Comparison of ENCODE assay signal across 8 cellular contexts in the genomic region with DNA sequence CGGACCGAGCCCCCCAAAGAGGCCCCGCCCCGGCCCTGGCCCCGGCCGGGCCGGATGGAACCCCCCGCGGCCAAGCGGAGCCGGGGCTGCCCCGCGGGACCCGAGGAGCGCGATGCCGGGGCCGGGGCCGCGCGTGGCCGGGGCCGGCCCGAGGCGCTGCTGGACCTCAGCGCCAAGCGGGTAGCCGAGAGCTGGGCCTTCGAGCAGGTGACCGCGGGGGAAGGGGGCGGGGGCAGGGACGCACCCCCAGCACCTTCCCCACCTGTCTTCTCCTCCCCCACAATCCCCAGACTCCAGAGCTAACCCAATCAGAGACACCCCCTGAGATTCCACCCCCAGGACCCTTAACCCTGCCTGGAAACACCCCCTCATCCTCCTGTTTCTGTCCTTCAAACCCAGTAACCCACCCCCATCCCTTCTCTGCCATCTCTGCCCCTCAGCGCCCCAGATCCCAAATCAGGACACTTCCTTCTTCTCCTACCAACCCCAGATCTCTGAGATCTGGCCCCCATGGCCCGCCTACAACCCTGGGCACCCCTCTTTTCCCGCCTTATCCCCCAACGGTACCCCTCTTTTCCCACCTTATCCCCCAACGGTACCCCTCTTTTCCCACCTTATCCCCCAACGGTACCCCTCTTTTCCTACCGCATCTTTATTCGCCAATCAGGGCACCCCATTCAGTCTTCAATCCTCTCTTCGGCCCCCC. TPM values are rescaled to one million over a fixed set of nuclear protein-coding genes. Genes with fewer than 3 reads are reported as not detected.
DNase-seq lines count a peak whose midpoint lies in the region; ATAC-seq and TF ChIP-seq lines count a peak whose summit lies in the region.

No MANE protein-coding gene starts in this region.

- H2BK12ac ChIP-seq in mesenchymal stem cell (ENCODE audit: low read length in 2 of 2): peak overlapping the region in 1 of 2 experiments; percentile 38

- H3K79me1 ChIP-seq in mesenchymal stem cell (replicated peaks; ENCODE audit: low read length, poor library complexity, severe bottlenecking): peaks cover 15% of the 10 kb centered on the region

- peak overlapping the region; percentile 46 to 79 for H3K4ac ChIP-seq in mesenchymal stem cell (ENCODE audit: low read depth in 1 of 2, low read length in 2 of 2)

- H3K36me3 ChIP-seq in Loucy (ENCODE audit: insufficient read depth, low read length) (no peaks in the 10 kb centered on the region), mesenchymal stem cell (ENCODE audit: control insufficient read depth in 1 of 2, insufficient read depth in 2 of 2, low read depth in 1 of 2, low read length in 2 of 2) (peaks cover 2 to 15% of the 10 kb centered on the region in 2 experiments), aorta (ENCODE audit: control insufficient read depth in 1 of 2, insufficient read depth in 2 of 2, low read length in 1 of 2) (no peaks in the 10 kb centered on the region)

- H4K8ac ChIP-seq in mesenchymal stem cell (ENCODE audit: low read length): peak overlapping the region; percentile 61

- no peaks in the 10 kb centered on the region for H4K20me1 ChIP-seq in Loucy (ENCODE audit: insufficient read depth, low read length, poor library complexity, severe bottlenecking)

- peak overlapping the region; percentile 66 for H3K27ac ChIP-seq in mesenchymal stem cell (ENCODE audit: low read length, poor library complexity, severe bottlenecking)
- peak overlapping the region; percentile 8 to 95 for H3K27ac ChIP-seq in aorta (ENCODE audit: low read depth in 1 of 2, low read length in 2 of 2)

- TF ChIP-seq CTCF in GM12865 (IDR thresholded peaks at IDR 0.05; ENCODE audit: insufficient read depth, low read depth, low read length, missing control alignments) (no peak), Loucy (conservative IDR thresholded peaks at IDR 0.05; ENCODE audit: low read length) (no peak), choroid plexus epithelial cell (conservative IDR thresholded peaks at IDR 0.05; ENCODE audit: low read depth, low read length) (no peak)

- WGBS in mesenchymal stem cell: 6% methylated on average over 16 of the region's 42 CpGs
- 6 to 11% methylated on average over 23 to 42 of the region's 42 CpGs for WGBS in aorta, 2 donors

- intact Hi-C loops in aorta (cut with DNase I): loop anchor here in 1 of 2 donors (2.0 kb wide), 1 partner anchor 37 kb away; no protein-coding TSS in a partner anchor

- H3K23ac ChIP-seq in mesenchymal stem cell (ENCODE audit: low read length in 2 of 2): peak overlapping the region in 1 of 2 experiments; percentile 53

- H3K4me1 ChIP-seq in Loucy (ENCODE audit: insufficient read depth, low read length, poor library complexity, severe bottlenecking): peaks cover 19% of the 10 kb centered on the region
- H3K4me1 ChIP-seq in mesenchymal stem cell (ENCODE audit: control insufficient read depth, insufficient read depth, low read depth, low read length): peaks cover 12% of the 10 kb centered on the region
- H3K4me1 ChIP-seq in aorta (ENCODE audit: control insufficient read depth in 1 of 2, insufficient read depth in 2 of 2, low read length in 2 of 2): peaks cover 0 to 2% of the 10 kb centered on the region in 2 donors

- peak overlapping the region; percentile 71 to 98 for H3K18ac ChIP-seq in mesenchymal stem cell (ENCODE audit: low read depth in 1 of 2, low read length in 2 of 2)

- peak; percentile 43 for DNase-seq in GM12865 (ENCODE audit: low read depth)
- DNase-seq in choroid plexus epithelial cell (ENCODE audit: low read depth): peak; percentile 30
- no peak for DNase-seq in mesenchymal stem cell
- no peak for DNase-seq in aorta
- DNase-seq in HT-29 (ENCODE audit: low spot score): no peak
- no peak for DNase-seq in Kasumi-1 (lab: John Stamatoyannopoulos, UW)

- H3K4me2 ChIP-seq in Loucy (ENCODE audit: low read depth, low read length, poor library complexity, severe bottlenecking): peak overlapping the region; percentile 82
- H3K4me2 ChIP-seq in mesenchymal stem cell (ENCODE audit: low read length, poor library complexity, severe bottlenecking): peak overlapping the region; percentile 89

- H2BK120ac ChIP-seq in mesenchymal stem cell (ENCODE audit: low read depth, low read length): peak overlapping the region; percentile 83

- H3K9me3 ChIP-seq in Loucy (ENCODE audit: insufficient read depth, low read depth, low read length): no peaks in the 10 kb centered on the region
- H3K9me3 ChIP-seq in mesenchymal stem cell (ENCODE audit: control insufficient read depth, low read length): no peaks in the 10 kb centered on the region
- no peaks in the 10 kb centered on the region for H3K9me3 ChIP-seq in aorta (ENCODE audit: control insufficient read depth, low read length)

- peak overlapping the region; percentile 26 for H2AK5ac ChIP-seq in mesenchymal stem cell (ENCODE audit: low read length, severe bottlenecking)

- peak overlapping the region; percentile 100 for H2BK15ac ChIP-seq in mesenchymal stem cell (ENCODE audit: low read depth, poor library complexity, severe bottlenecking)

- H3K4me3 ChIP-seq in GM12865 (ENCODE audit: low read depth, low read length) (peak overlapping the region; percentile 87), Loucy (ENCODE audit: low read length, poor library complexity, severe bottlenecking) (peak overlapping the region; percentile 90), choroid plexus epithelial cell (ENCODE audit: low read depth, low read length) (peak overlapping the region; percentile 71), mesenchymal stem cell (ENCODE audit: insufficient read depth in 1 of 2, low read depth in 1 of 2, low read length in 2 of 2) (peak overlapping the region; percentile 87 to 90), aorta (ENCODE audit: low read length in 2 of 2) (peak overlapping the region; percentile 61 to 70)

- H3K9ac ChIP-seq in Loucy (ENCODE audit: low read depth, low read length, poor library complexity, severe bottlenecking): peak overlapping the region; percentile 78
- peak overlapping the region; percentile 91 for H3K9ac ChIP-seq in mesenchymal stem cell (ENCODE audit: low read length)

- no peaks in the 10 kb centered on the region for H3K9me2 ChIP-seq in Loucy (replicated peaks; ENCODE audit: low read depth, low read length)

- peaks cover 16% of the 10 kb centered on the region; the same call in 1 of the 2 replicates for H3K79me2 ChIP-seq in Loucy (ENCODE audit: insufficient read depth, low read length)

- peak overlapping the region in 1 of 2 experiments; percentile 81 for H3K14ac ChIP-seq in mesenchymal stem cell (ENCODE audit: low read length in 2 of 2)

- no peaks in the 10 kb centered on the region for H3K27me3 ChIP-seq in Loucy (ENCODE audit: insufficient read depth, low read length, poor library complexity, severe bottlenecking)
- no peaks in the 10 kb centered on the region for H3K27me3 ChIP-seq in mesenchymal stem cell (ENCODE audit: control insufficient read depth in 1 of 2, insufficient read depth in 1 of 2, low read length in 2 of 2)
- H3K27me3 ChIP-seq in aorta (ENCODE audit: control insufficient read depth in 1 of 2, insufficient read depth in 2 of 2, low read length in 1 of 2): no peaks in the 10 kb centered on the region

- ATAC-seq in GM21723 (IDR thresholded peaks at IDR 0.05; ENCODE audit: unreplicated experiment): peak; percentile 41
- ATAC-seq in aorta (ENCODE audit: low FRiP score): no peak

- H2AFZ ChIP-seq in Loucy (ENCODE audit: low read length) (peak overlapping the region; percentile 85; the same call in 1 of the 2 replicates), mesenchymal stem cell (ENCODE audit: low read depth, low read length) (no peak overlapping the region)

- peak overlapping the region; percentile 88 for H2BK5ac ChIP-seq in mesenchymal stem cell (ENCODE audit: low read depth, low read length, poor library complexity, severe bottlenecking)

- H4K91ac ChIP-seq in mesenchymal stem cell (ENCODE audit: low read length): peak overlapping the region; percentile 78

- no peaks in the 10 kb centered on the region for H3F3A ChIP-seq in Loucy (ENCODE audit: low read depth)

RNA-seq across cellular contexts. Expression of a gene that starts 0.5 kb away (rescaled TPM):
- 6.3 TPM for polyA plus RNA-seq in mesenchymal stem cell (2013, experiment 1 of 2)
- 6.2 TPM for polyA plus RNA-seq in mesenchymal stem cell (2013, experiment 2 of 2)
- 10 to 100 TPM; 11.2 to 12.1 TPM for total RNA-seq in aorta
- polyA plus RNA-seq in aorta: 1 to 10 TPM; 2.5 to 3.1 TPM
- total RNA-seq in HT-29 (2014; rRNA removed; shearing (Covaris generic)): 4.3 and 4.4 TPM in 2 replicates

RNA-seq across cellular contexts. Expression of a gene that starts 21.5 kb away (rescaled TPM):
- 327 TPM for polyA plus RNA-seq in mesenchymal stem cell (2013, experiment 1 of 2)
- 323 TPM for polyA plus RNA-seq in mesenchymal stem cell (2013, experiment 2 of 2)
- total RNA-seq in aorta: 10 to 100 TPM; 57.8 to 58.1 TPM
- 100 to 1,000 TPM; 107 to 172 TPM for polyA plus RNA-seq in aorta
- 115 and 182 TPM in 2 replicates for total RNA-seq in HT-29 (2014; rRNA removed; shearing (Covaris generic))

RNA-seq across cellular contexts. Expression of a gene that starts 31.4 kb away (rescaled TPM):
- 26.1 TPM for polyA plus RNA-seq in mesenchymal stem cell (2013, experiment 1 of 2)
- polyA plus RNA-seq in mesenchymal stem cell (2013, experiment 2 of 2): 24.1 TPM
- 10 to 100 TPM; 25.5 to 44.6 TPM for total RNA-seq in aorta
- 10 to 100 TPM in 1 of 2 donors, 1 to 10 TPM in 1; 5.8 to 66.5 TPM for polyA plus RNA-seq in aorta
- 21.9 and 22.2 TPM in 2 replicates for total RNA-seq in HT-29 (2014; rRNA removed; shearing (Covaris generic))

Comparison
In these comparisons a context has a peak if more than half of its experiments do, and no peak if none do; other contexts are left out.
1. DNase-seq: peak in GM12865 (single experiment) and choroid plexus epithelial cell (single experiment); none in mesenchymal stem cell (single experiment), aorta (0 of 2), HT-29 (single experiment) and Kasumi-1 (0 of 2).
2. Peak in every context shown above with its lines, with median percentiles within 50 percentile points of each other: H3K4me3 ChIP-seq.